Comparison of ENCODE assay signal across 8 cellular contexts in genomic region chr6:30683980-30684338, GRCh38. TPM values are rescaled to one million over a fixed set of nuclear protein-coding genes. Genes with fewer than 3 reads are reported as not detected.
DNase-seq lines count a peak whose midpoint lies in the region; ATAC-seq and TF ChIP-seq lines count a peak whose summit lies in the region.

No MANE protein-coding gene starts in this region.

- TF ChIP-seq CTCF in astrocyte of the cerebellum (IDR thresholded peaks at IDR 0.05; ENCODE audit: low read depth, low read length, missing control alignments) (no peak), lower leg skin (IDR thresholded peaks at IDR 0.05) (no peak), tibial nerve (IDR thresholded peaks at IDR 0.05) (no peak)

- in situ Hi-C loops in astrocyte of the cerebellum (cut with HindIII; ENCODE audit: low sequenced_read_pairs): no loop called here

- H3K9me3 Mint-ChIP-seq in activated T-cell treated with anti-CD3 and anti-CD28 coated beads, Interleukin-2, amount 50 U/mL, for 24 hours: no peaks in the 10 kb centered on the region

- peak overlapping the region; percentile 94 for H3K4me3 Mint-ChIP-seq in activated T-cell treated with anti-CD3 and anti-CD28 coated beads, Interleukin-2, amount 50 U/mL, for 24 hours

- no peak for DNase-seq in activated T-cell treated with anti-CD3 and anti-CD28 coated beads, Interleukin-2, amount 50 U/mL, for 24 hours
- DNase-seq in activated T-cell treated with anti-CD3 and anti-CD28 coated beads for 4 hours (no peak), astrocyte of the cerebellum (ENCODE audit: low read depth) (no peak), lower leg skin (ENCODE audit: low spot score in 2 of 2) (no peak), tibial nerve (ENCODE audit: low spot score in 2 of 2) (no peak)
- no peak for DNase-seq in effector CD8-positive, alpha-beta T cell (lab: John Stamatoyannopoulos, UW)
- DNase-seq in stimulated activated CD4-positive, alpha-beta T cell treated with anti-CD3 and anti-CD28 coated beads, Interleukin-4, amount 100 ng/mL, for 4 hours: no peak

- H3K4me1 Mint-ChIP-seq in activated T-cell treated with anti-CD3 and anti-CD28 coated beads, Interleukin-2, amount 50 U/mL, for 24 hours (ENCODE audit: low read depth): peaks cover 38% of the 10 kb centered on the region

- peak overlapping the region; percentile 99 for H3K27ac Mint-ChIP-seq in activated T-cell treated with anti-CD3 and anti-CD28 coated beads, Interleukin-2, amount 50 U/mL, for 24 hours

- no peak for TF ChIP-seq EP300 in tibial nerve (IDR thresholded peaks at IDR 0.05)

- no peaks in the 10 kb centered on the region for H3K27me3 ChIP-seq in tibial nerve

- no peak for ATAC-seq in HG03175 (IDR thresholded peaks at IDR 0.05; ENCODE audit: unreplicated experiment)

- peaks cover 89% of the 10 kb centered on the region for H3K36me3 Mint-ChIP-seq in activated T-cell treated with anti-CD3 and anti-CD28 coated beads, Interleukin-2, amount 50 U/mL, for 24 hours (ENCODE audit: low read depth)

- peak overlapping the region; percentile 97 to 99 (median 98) for H3K27ac ChIP-seq in tibial nerve

- 0 to 7% methylated on average over 2 of the region's 2 CpGs for WGBS in lower leg skin, 2 donors
- 2% methylated on average over 2 of the region's 2 CpGs for WGBS in tibial nerve, 2 donors

- no peaks in the 10 kb centered on the region for H3K27me3 Mint-ChIP-seq in activated T-cell treated with anti-CD3 and anti-CD28 coated beads, Interleukin-2, amount 50 U/mL, for 24 hours

- H3K9me3 ChIP-seq in tibial nerve: no peaks in the 10 kb centered on the region

- H3K4me3 ChIP-seq in astrocyte of the cerebellum (ENCODE audit: low read depth, low read length) (peak overlapping the region; percentile 94), lower leg skin (ENCODE audit: low read depth, poor library complexity, severe bottlenecking) (peak overlapping the region; percentile 44), tibial nerve (peak overlapping the region; percentile 73 to 92 (median 83))

- peaks cover 0 to 17% (median 0%) of the 10 kb centered on the region in 3 donors for H3K36me3 ChIP-seq in tibial nerve

- H3K4me1 ChIP-seq in tibial nerve: peaks cover 0 to 87% (median 66%) of the 10 kb centered on the region in 4 donors

- TF ChIP-seq POLR2A in lower leg skin (IDR thresholded peaks at IDR 0.05): no peak
- no peak for TF ChIP-seq POLR2A in tibial nerve (IDR thresholded peaks at IDR 0.05)

- intact Hi-C loops in lower leg skin (cut with DNase I; ENCODE audit: low total_unique reads): no loop called here

RNA-seq across cellular contexts. Expression of gene PPP1R18, which starts 2.5 kb away (rescaled TPM):
- total RNA-seq in lower leg skin: 10 to 100 TPM; 23.6 to 34.1 (median 27.3) TPM
- 10 to 100 TPM; 26.6 to 48.0 (median 35.5) TPM for total RNA-seq in tibial nerve

RNA-seq across cellular contexts. Expression of gene NRM, which starts 6.8 kb away (rescaled TPM):
- total RNA-seq in lower leg skin (1 to 10 TPM; 4.3 to 6.9 (median 6.1) TPM), tibial nerve (10 to 100 TPM in 1 of 4 donors, 1 to 10 TPM in 3; 6.0 to 13.3 (median 6.9) TPM)

RNA-seq across cellular contexts. Expression of gene DHX16, which starts 11.2 kb away (rescaled TPM):
- total RNA-seq in lower leg skin: 10 to 100 TPM; 25.0 to 37.0 (median 32.9) TPM
- 10 to 100 TPM; 22.7 to 40.2 (median 29.2) TPM for total RNA-seq in tibial nerve

RNA-seq across cellular contexts. Expression of gene MDC1, which starts 33.1 kb away (rescaled TPM):
- 10 to 100 TPM in 1 of 4 donors, 1 to 10 TPM in 3; 9.7 to 21.4 (median 9.8) TPM for total RNA-seq in lower leg skin
- 10 to 100 TPM; 21.3 to 36.0 (median 26.2) TPM for total RNA-seq in tibial nerve

RNA-seq across cellular contexts. Expression of gene TUBB, which starts 36.2 kb away (rescaled TPM):
- total RNA-seq in lower leg skin (100 to 1,000 TPM; 119 to 179 (median 156) TPM), tibial nerve (100 to 1,000 TPM; 152 to 218 (median 207) TPM)

Comparison
In these comparisons a context has a peak if more than half of its experiments do, and no peak if none do; other contexts are left out.
1. H3K4me3 ChIP-seq: peak in every context shown above with its lines; median percentile 94 in astrocyte of the cerebellum; 83 in tibial nerve; 44 in lower leg skin.